Comparison of ENCODE assay signal across 10 cellular contexts in genomic region chr14:104732355-104732804, GRCh38. TPM values are rescaled to one million over a fixed set of nuclear protein-coding genes. Genes with fewer than 3 reads are reported as not detected.
DNase-seq lines count a peak whose midpoint lies in the region; ATAC-seq, FAIRE-seq and TF ChIP-seq lines count a peak whose summit lies in the region.
"Had no signal": no experiment of that assay in that cellular context is flagged by ENCODE, and none has a peak within 500 bp of the region (broad histone marks: within the 10 kb centered on the region; RNA-seq: fewer than 3 reads in every experiment).

No MANE protein-coding gene starts in this region.

- H3K36me3 ChIP-seq in HEK293 (ENCODE audit: control insufficient read depth in 2 of 2, insufficient read depth in 1 of 2, low read length in 2 of 2) (no peaks in the 10 kb centered on the region), body of pancreas (replicated peaks in 1 of 2; ENCODE audit: insufficient read depth in 1 of 2, low read depth in 2 of 2) (no peaks in the 10 kb centered on the region), keratinocyte (ENCODE audit: control insufficient read depth in 2 of 2, extremely low read depth in 1 of 2, insufficient read depth in 2 of 2, low read length in 2 of 2) (no peaks in the 10 kb centered on the region), small intestine (ENCODE audit: control insufficient read depth in 2 of 2, insufficient read depth in 2 of 2, low read length in 2 of 2) (no peaks in the 10 kb centered on the region)

- no peak overlapping the region for H3K27ac ChIP-seq in HEK293 (ENCODE audit: extremely low read depth, low read depth, low read length)
- no peak overlapping the region for H3K27ac ChIP-seq in body of pancreas
- H3K27ac ChIP-seq in keratinocyte (ENCODE audit: control insufficient read depth, insufficient read depth, low read length): peak overlapping the region; percentile 68
- H3K27ac ChIP-seq in small intestine (ENCODE audit: low read depth in 1 of 2, low read length in 1 of 2): no peak overlapping the region

- no peaks in the 10 kb centered on the region for H4K20me1 ChIP-seq in keratinocyte (ENCODE audit: control insufficient read depth, extremely low read depth, insufficient read depth, low read length)

- TF ChIP-seq CTCF in HEK293 (tag by site-specific recombination; IDR thresholded peaks at IDR 0.05) (no peak), body of pancreas (IDR thresholded peaks at IDR 0.05) (no peak), keratinocyte (optimal IDR thresholded peaks at IDR 0.05 in 1 of 3, IDR thresholded peaks at IDR 0.05 in 1 of 3, conservative IDR thresholded peaks at IDR 0.05 in 1 of 3; ENCODE audit: extremely low read depth in 1 of 3, insufficient read depth in 2 of 3, low read length in 3 of 3) (no peak)

- no peaks in the 10 kb centered on the region for H3K9me1 ChIP-seq in keratinocyte (ENCODE audit: control insufficient read depth, extremely low read depth, insufficient read depth, low read length)

- WGBS in body of pancreas, 2 donors: 49 to 64% methylated on average over 7 to 14 of the region's 14 CpGs
- 16 to 61% (median 35%) methylated on average over 14 of the region's 14 CpGs for WGBS in small intestine, 3 donors

- peak; percentile 45 to 72 (median 54) for DNase-seq in body of pancreas
- DNase-seq in keratinocyte (ENCODE audit: low read depth, low spot score): no peak
- peak; percentile 86 for DNase-seq in small intestine
- no peak for DNase-seq in NCI-H2081 (lab: John Stamatoyannopoulos, UW)
- DNase-seq: activated CD4-positive, alpha-beta T cell treated with anti-CD3 and anti-CD28 coated beads for 4 hours; NCI-H1436 had no signal

- FAIRE-seq in keratinocyte (lab: Jason Lieb, UNC): no peak
- FAIRE-seq in small intestine (lab: Jason Lieb, UNC): no peak

- dilution Hi-C loops in keratinocyte (cut with MboI; ENCODE audit: extremely low pct_ligation_motif_present, low sequenced_read_pairs): no loop called here

- H3K4me1 ChIP-seq in HEK293 (ENCODE audit: control insufficient read depth, insufficient read depth, low read length): no peaks in the 10 kb centered on the region
- peaks cover 6% of the 10 kb centered on the region for H3K4me1 ChIP-seq in body of pancreas
- peaks cover 20% of the 10 kb centered on the region for H3K4me1 ChIP-seq in keratinocyte (ENCODE audit: control insufficient read depth, extremely low read depth, insufficient read depth, low read length)
- peaks cover 0 to 2% of the 10 kb centered on the region in 2 donors for H3K4me1 ChIP-seq in small intestine (ENCODE audit: control insufficient read depth in 2 of 2, insufficient read depth in 1 of 2, low read depth in 1 of 2, low read length in 1 of 2)

- H3K9me3 ChIP-seq in HEK293 (ENCODE audit: control insufficient read depth, insufficient read depth, low read depth, low read length): no peaks in the 10 kb centered on the region
- no peaks in the 10 kb centered on the region for H3K9me3 ChIP-seq in body of pancreas
- no peaks in the 10 kb centered on the region for H3K9me3 ChIP-seq in keratinocyte (ENCODE audit: control insufficient read depth, low read depth, low read length)
- no peaks in the 10 kb centered on the region for H3K9me3 ChIP-seq in small intestine (ENCODE audit: control insufficient read depth, low read depth)

- ATAC-seq in body of pancreas (peak; percentile 43), HG02678 (IDR thresholded peaks at IDR 0.05; ENCODE audit: unreplicated experiment) (no peak), GM21619 (IDR thresholded peaks at IDR 0.05; ENCODE audit: unreplicated experiment) (no peak), HG02970 (IDR thresholded peaks at IDR 0.05; ENCODE audit: low FRiP score, unreplicated experiment) (no peak)

- intact Hi-C loops in body of pancreas (cut with DNase I): no loop called here

- peak overlapping the region; percentile 58 for H3K9ac ChIP-seq in keratinocyte (ENCODE audit: control insufficient read depth, extremely low read depth, insufficient read depth, low read length)

- no peak overlapping the region for H3K4me3 ChIP-seq in HEK293 (ENCODE audit: low read depth, low read length)
- H3K4me3 ChIP-seq in body of pancreas: no peak overlapping the region
- peak overlapping the region in 1 of 3 experiments; percentile 13 for H3K4me3 ChIP-seq in keratinocyte (ENCODE audit: control insufficient read depth in 2 of 3, extremely low read depth in 1 of 3, insufficient read depth in 2 of 3, low read depth in 1 of 3, low read length in 3 of 3)
- H3K4me3 ChIP-seq in small intestine (ENCODE audit: low read depth in 1 of 2, low read length in 2 of 2): no peak overlapping the region

- POLR2A ChIA-PET in HEK293 (lab: Yijun Ruan, JAX): no interaction called here

- no peak overlapping the region for H2AFZ ChIP-seq in keratinocyte (ENCODE audit: control insufficient read depth, low read length)

- H3K79me2 ChIP-seq in keratinocyte (ENCODE audit: control insufficient read depth, insufficient read depth, low read length): no peaks in the 10 kb centered on the region

- H3K27me3 ChIP-seq in body of pancreas: no peaks in the 10 kb centered on the region
- no peaks in the 10 kb centered on the region for H3K27me3 ChIP-seq in keratinocyte (ENCODE audit: control insufficient read depth, extremely low read depth, insufficient read depth, low read length)
- no peaks in the 10 kb centered on the region for H3K27me3 ChIP-seq in small intestine (ENCODE audit: control insufficient read depth in 2 of 2, insufficient read depth in 2 of 2, low read length in 2 of 2)

- H3K4me2 ChIP-seq in keratinocyte (ENCODE audit: control insufficient read depth, extremely low read depth, insufficient read depth, low read depth, low read length): peak overlapping the region; percentile 54

- CTCF ChIA-PET in HEK293 (lab: Yijun Ruan, JAX): no interaction called here

- TF ChIP-seq POLR2A in body of pancreas (IDR thresholded peaks at IDR 0.05): no peak

TF ChIP-seq in HEK293, 187 proteins besides CTCF, POLR2A, EP300 and RAD21:
- TF ChIP-seq KLF1 (tag by site-specific recombination; IDR thresholded peaks at IDR 0.05) (peak; percentile 50), ZNF26 (tag by site-specific recombination; IDR thresholded peaks at IDR 0.05) (no peak)

RNA-seq across cellular contexts. Expression of gene ADSS1, which starts 8.4 kb away (rescaled TPM):
- 1 to 10 TPM; 4.0 to 4.7 TPM for total RNA-seq in body of pancreas
- polyA plus RNA-seq in keratinocyte (1.7 to 4.9 TPM (median 1.8 TPM) in 3 replicates), small intestine (10 to 100 TPM in 1 of 3 donors, 1 to 10 TPM in 2; 3.6 to 12.7 (median 6.0) TPM)
- polyA plus RNA-seq in keratinocyte (2011; ENCODE audit: low read depth): 12.4 TPM
- polyA plus RNA-seq in keratinocyte (2011; cell fraction: cytosol; rRNA removed): 1.1 and 1.8 TPM in 2 replicates
- polyA plus RNA-seq in keratinocyte (2011; cell fraction: nucleus; rRNA removed): 7.2 and 9.8 TPM in 2 replicates
- 1.4 and 22.0 TPM in 2 replicates for polyA plus RNA-seq in keratinocyte (2012; ENCODE audit: low replicate concordance)
- polyA minus RNA-seq in keratinocyte: 0.32 to 1.5 TPM (median 1.3 TPM) in 3 replicates
- polyA minus RNA-seq in keratinocyte (2011; cell fraction: cytosol; rRNA and poly(A)+ RNA removed): 2.1 TPM
- 2.0 and 4.4 TPM in 2 replicates for polyA minus RNA-seq in keratinocyte (2011; cell fraction: nucleus; rRNA and poly(A)+ RNA removed)

RNA-seq across cellular contexts. Expression of gene SIVA1, which starts 20.6 kb away (rescaled TPM):
- 100 to 1,000 TPM; 111 to 130 TPM for total RNA-seq in body of pancreas
- polyA plus RNA-seq in keratinocyte (33.5 to 63.3 TPM (median 35.3 TPM) in 3 replicates), small intestine (100 to 1,000 TPM; 104 to 269 (median 177) TPM)
- 9.6 TPM for polyA plus RNA-seq in keratinocyte (2011; ENCODE audit: low read depth)
- polyA plus RNA-seq in keratinocyte (2011; cell fraction: cytosol; rRNA removed): 20.5 and 64.3 TPM in 2 replicates
- polyA plus RNA-seq in keratinocyte (2011; cell fraction: nucleus; rRNA removed): 31.3 and 53.0 TPM in 2 replicates
- 30.1 and 57.7 TPM in 2 replicates for polyA plus RNA-seq in keratinocyte (2012; ENCODE audit: low replicate concordance)
- 7.4 to 12.8 TPM (median 12.5 TPM) in 3 replicates for polyA minus RNA-seq in keratinocyte
- 38.8 TPM for polyA minus RNA-seq in keratinocyte (2011; cell fraction: cytosol; rRNA and poly(A)+ RNA removed)
- 9.2 and 11.4 TPM in 2 replicates for polyA minus RNA-seq in keratinocyte (2011; cell fraction: nucleus; rRNA and poly(A)+ RNA removed)

RNA-seq across cellular contexts. Expression of gene INF2, which starts 43.0 kb away (rescaled TPM):
- total RNA-seq in body of pancreas: 10 to 100 TPM; 46.2 to 90.3 TPM
- polyA plus RNA-seq in keratinocyte (22.6 to 42.4 TPM (median 31.6 TPM) in 3 replicates), small intestine (100 to 1,000 TPM in 2 of 3 donors, 10 to 100 TPM in 1; 76.6 to 364 (median 317) TPM)
- 13.0 TPM for polyA plus RNA-seq in keratinocyte (2011; ENCODE audit: low read depth)
- 21.2 and 50.7 TPM in 2 replicates for polyA plus RNA-seq in keratinocyte (2011; cell fraction: cytosol; rRNA removed)
- 66.3 and 100 TPM in 2 replicates for polyA plus RNA-seq in keratinocyte (2011; cell fraction: nucleus; rRNA removed)
- polyA plus RNA-seq in keratinocyte (2012; ENCODE audit: low replicate concordance): 31.0 and 82.3 TPM in 2 replicates
- 27.3 to 92.4 TPM (median 35.0 TPM) in 3 replicates for polyA minus RNA-seq in keratinocyte
- polyA minus RNA-seq in keratinocyte (2011; cell fraction: cytosol; rRNA and poly(A)+ RNA removed): 74.2 TPM
- 56.2 and 58.6 TPM in 2 replicates for polyA minus RNA-seq in keratinocyte (2011; cell fraction: nucleus; rRNA and poly(A)+ RNA removed)

Comparison
In these comparisons a context has a peak if more than half of its experiments do, and no peak if none do; other contexts are left out.
1. DNase-seq: peak in body of pancreas (4 of 4) and small intestine (single experiment); none in keratinocyte (single experiment) and NCI-H2081 (0 of 2).